In genomic region chr13:103188688-103189326, GRCh38 we compare ENCODE assay signal across 8 cellular contexts.
DNase-seq lines count a peak whose midpoint lies in the region; ATAC-seq and TF ChIP-seq lines count a peak whose summit lies in the region.

No MANE protein-coding gene starts in this region.

- intact Hi-C loops in activated CD8-positive, alpha-beta T cell treated with anti-CD3 and anti-CD28 coated beads for 36 hours (cut with micrococcal nuclease): no loop called here
- intact Hi-C loops in mucosa of descending colon (cut with DNase I, micrococcal nuclease): no loop called here

- no peaks in the 10 kb centered on the region for H3K9me3 Mint-ChIP-seq in activated CD8-positive, alpha-beta T cell treated with anti-CD3 and anti-CD28 coated beads for 36 hours
- no peaks in the 10 kb centered on the region for H3K9me3 Mint-ChIP-seq in activated CD8-positive, alpha-beta T cell treated with anti-CD3 and anti-CD28 coated beads, Interleukin-2, amount 10 ng/mL, durations not matched to agents 7 days and 5 days (ENCODE audit: insufficient read depth)
- no peaks in the 10 kb centered on the region for H3K9me3 Mint-ChIP-seq in activated naive CD8-positive, alpha-beta T cell treated with anti-CD3 and anti-CD28 coated beads, Interleukin-2, amount 50 U/mL, for 24 hours

- peak overlapping the region; percentile 39 for H3K18ac ChIP-seq in mesendoderm (ENCODE audit: low read length)

- H3K9ac ChIP-seq in mesendoderm (ENCODE audit: low read length): no peak overlapping the region

- no peak overlapping the region for H3K4ac ChIP-seq in mesendoderm (ENCODE audit: low read depth, low read length)

- no peaks in the 10 kb centered on the region for H3K79me2 ChIP-seq in mesendoderm (ENCODE audit: control insufficient read depth, insufficient read depth, low read length)

- CTCF ChIA-PET in activated CD8-positive, alpha-beta T cell treated with anti-CD3 and anti-CD28 coated beads for 36 hours (lab: Charles Lee): interaction anchor here (0.7 to 1.1 kb wide), 4 partner anchors 9 to 1550 kb away, joined by 3 to 5 read pairs (median 3); no protein-coding TSS in a partner anchor
- CTCF ChIA-PET in activated CD8-positive, alpha-beta T cell treated with anti-CD3 and anti-CD28 coated beads, Interleukin-2, amount 10 ng/mL, durations not matched to agents 7 days and 5 days (lab: Charles Lee): no interaction called here

- no peak overlapping the region for H3K23ac ChIP-seq in mesendoderm (ENCODE audit: low read length)

- no peak overlapping the region for H4K5ac ChIP-seq in mesendoderm (ENCODE audit: low read length)

- no peak overlapping the region for H3K27ac ChIP-seq in mesendoderm (ENCODE audit: low read depth, low read length)
- no peak overlapping the region for H3K27ac ChIP-seq in effector memory CD4-positive, alpha-beta T cell (ENCODE audit: insufficient read depth, low read length, poor library complexity, severe bottlenecking)

- H2AK5ac ChIP-seq in mesendoderm (ENCODE audit: low read length): no peak overlapping the region

- no peak overlapping the region for H4K8ac ChIP-seq in mesendoderm (ENCODE audit: low read depth, low read length)

- no peak overlapping the region for H2BK15ac ChIP-seq in mesendoderm (replicated peaks; ENCODE audit: low read depth)

- H3K4me3 Mint-ChIP-seq in activated CD8-positive, alpha-beta T cell treated with anti-CD3 and anti-CD28 coated beads for 36 hours: no peak overlapping the region
- H3K4me3 Mint-ChIP-seq in activated CD8-positive, alpha-beta T cell treated with anti-CD3 and anti-CD28 coated beads, Interleukin-2, amount 10 ng/mL, durations not matched to agents 7 days and 5 days: no peak overlapping the region
- no peak overlapping the region for H3K4me3 Mint-ChIP-seq in activated naive CD8-positive, alpha-beta T cell treated with anti-CD3 and anti-CD28 coated beads, Interleukin-2, amount 50 U/mL, for 24 hours

- peak; percentile 37 for TF ChIP-seq CTCF in activated CD8-positive, alpha-beta T cell treated with anti-CD3 and anti-CD28 coated beads for 36 hours (IDR thresholded peaks at IDR 0.05)
- TF ChIP-seq CTCF in astrocyte of the cerebellum (IDR thresholded peaks at IDR 0.05; ENCODE audit: low read depth, low read length, missing control alignments) (no peak), mucosa of descending colon (IDR thresholded peaks at IDR 0.05) (no peak)

- H2BK120ac ChIP-seq in mesendoderm (ENCODE audit: low read depth, low read length): peak overlapping the region; percentile 67

- H3K36me3 ChIP-seq in mesendoderm (ENCODE audit: control insufficient read depth, insufficient read depth, low read length): no peaks in the 10 kb centered on the region
- H3K36me3 ChIP-seq in mucosa of descending colon (ENCODE audit: low read depth): no peaks in the 10 kb centered on the region
- H3K36me3 ChIP-seq in effector memory CD4-positive, alpha-beta T cell (ENCODE audit: control insufficient read depth, insufficient read depth, low read length): no peaks in the 10 kb centered on the region

- in situ Hi-C loops in astrocyte of the cerebellum (cut with HindIII; ENCODE audit: low sequenced_read_pairs): no loop called here

- H3K36me3 Mint-ChIP-seq in activated CD8-positive, alpha-beta T cell treated with anti-CD3 and anti-CD28 coated beads for 36 hours (ENCODE audit: low read depth): no peaks in the 10 kb centered on the region
- no peaks in the 10 kb centered on the region for H3K36me3 Mint-ChIP-seq in activated CD8-positive, alpha-beta T cell treated with anti-CD3 and anti-CD28 coated beads, Interleukin-2, amount 10 ng/mL, durations not matched to agents 7 days and 5 days (ENCODE audit: low read depth)
- no peaks in the 10 kb centered on the region for H3K36me3 Mint-ChIP-seq in activated naive CD8-positive, alpha-beta T cell treated with anti-CD3 and anti-CD28 coated beads, Interleukin-2, amount 50 U/mL, for 24 hours (ENCODE audit: low read depth)

- H3K27ac Mint-ChIP-seq in activated CD8-positive, alpha-beta T cell treated with anti-CD3 and anti-CD28 coated beads for 36 hours: no peak overlapping the region
- no peak overlapping the region for H3K27ac Mint-ChIP-seq in activated CD8-positive, alpha-beta T cell treated with anti-CD3 and anti-CD28 coated beads, Interleukin-2, amount 10 ng/mL, durations not matched to agents 7 days and 5 days
- H3K27ac Mint-ChIP-seq in activated naive CD8-positive, alpha-beta T cell treated with anti-CD3 and anti-CD28 coated beads, Interleukin-2, amount 50 U/mL, for 24 hours: no peak overlapping the region

- ATAC-seq in activated CD8-positive, alpha-beta T cell treated with anti-CD3 and anti-CD28 coated beads for 36 hours: no peak
- no peak for ATAC-seq in activated CD8-positive, alpha-beta T cell treated with anti-CD3 and anti-CD28 coated beads, Interleukin-2, amount 10 ng/mL, durations not matched to agents 7 days and 5 days
- ATAC-seq in activated naive CD8-positive, alpha-beta T cell treated with anti-CD3 and anti-CD28 coated beads, Interleukin-2, amount 50 U/mL, for 24 hours: no peak
- no peak for ATAC-seq in mucosa of descending colon

- no peak for DNase-seq in activated CD8-positive, alpha-beta T cell treated with anti-CD3 and anti-CD28 coated beads for 36 hours
- no peak for DNase-seq in activated CD8-positive, alpha-beta T cell treated with anti-CD3 and anti-CD28 coated beads, Interleukin-2, amount 10 ng/mL, durations not matched to agents 7 days and 5 days
- peak; percentile 73 for DNase-seq in NAMALWA (ENCODE audit: low spot score)
- peak; percentile 44 for DNase-seq in astrocyte of the cerebellum (ENCODE audit: low read depth)
- peak; percentile 21 for DNase-seq in mesendoderm
- DNase-seq in activated naive CD8-positive, alpha-beta T cell treated with anti-CD3 and anti-CD28 coated beads, Interleukin-2, amount 50 U/mL, for 24 hours: no peak
- no peak for DNase-seq in mucosa of descending colon
- no peak for DNase-seq in effector memory CD4-positive, alpha-beta T cell

- POLR2A ChIA-PET in activated CD8-positive, alpha-beta T cell treated with anti-CD3 and anti-CD28 coated beads for 36 hours (lab: Charles Lee): no interaction called here
- POLR2A ChIA-PET in activated CD8-positive, alpha-beta T cell treated with anti-CD3 and anti-CD28 coated beads, Interleukin-2, amount 10 ng/mL, durations not matched to agents 7 days and 5 days (lab: Charles Lee): no interaction called here

- no peaks in the 10 kb centered on the region for H3K9me3 ChIP-seq in mucosa of descending colon
- H3K9me3 ChIP-seq in effector memory CD4-positive, alpha-beta T cell (ENCODE audit: control insufficient read depth, low read length): no peaks in the 10 kb centered on the region

- H3K4me2 ChIP-seq in mesendoderm (ENCODE audit: low read length): no peak overlapping the region

- H2BK5ac ChIP-seq in mesendoderm (ENCODE audit: low read length): no peak overlapping the region

- H3K27me3 Mint-ChIP-seq in activated CD8-positive, alpha-beta T cell treated with anti-CD3 and anti-CD28 coated beads for 36 hours: peaks cover 5% of the 10 kb centered on the region
- no peaks in the 10 kb centered on the region for H3K27me3 Mint-ChIP-seq in activated CD8-positive, alpha-beta T cell treated with anti-CD3 and anti-CD28 coated beads, Interleukin-2, amount 10 ng/mL, durations not matched to agents 7 days and 5 days (ENCODE audit: low read depth)
- no peaks in the 10 kb centered on the region for H3K27me3 Mint-ChIP-seq in activated naive CD8-positive, alpha-beta T cell treated with anti-CD3 and anti-CD28 coated beads, Interleukin-2, amount 50 U/mL, for 24 hours

- H3K4me1 ChIP-seq in mesendoderm (ENCODE audit: control insufficient read depth, low read depth, low read length): no peaks in the 10 kb centered on the region
- H3K4me1 ChIP-seq in mucosa of descending colon (ENCODE audit: low read depth): no peaks in the 10 kb centered on the region
- no peaks in the 10 kb centered on the region for H3K4me1 ChIP-seq in effector memory CD4-positive, alpha-beta T cell (ENCODE audit: control insufficient read depth, insufficient read depth, low read length, poor library complexity, severe bottlenecking)

- H3K27me3 ChIP-seq in mesendoderm (ENCODE audit: insufficient read depth, low read length, poor library complexity): no peaks in the 10 kb centered on the region
- no peaks in the 10 kb centered on the region for H3K27me3 ChIP-seq in effector memory CD4-positive, alpha-beta T cell (replicated peaks; ENCODE audit: control insufficient read depth, insufficient read depth, low read length, poor library complexity, severe bottlenecking)

- no peaks in the 10 kb centered on the region for H3K4me1 Mint-ChIP-seq in activated CD8-positive, alpha-beta T cell treated with anti-CD3 and anti-CD28 coated beads for 36 hours (ENCODE audit: low read depth)
- H3K4me1 Mint-ChIP-seq in activated CD8-positive, alpha-beta T cell treated with anti-CD3 and anti-CD28 coated beads, Interleukin-2, amount 10 ng/mL, durations not matched to agents 7 days and 5 days (ENCODE audit: low read depth): no peaks in the 10 kb centered on the region
- H3K4me1 Mint-ChIP-seq in activated naive CD8-positive, alpha-beta T cell treated with anti-CD3 and anti-CD28 coated beads, Interleukin-2, amount 50 U/mL, for 24 hours: no peaks in the 10 kb centered on the region

- WGBS in mesendoderm (ENCODE audit: extremely low coverage, insufficient coverage, low lambda C conversion rate): no CpG with 5 or more reads among the region's 3 CpGs

- no peak overlapping the region for H3K56ac ChIP-seq in mesendoderm (ENCODE audit: low read length)

- H3K4me3 ChIP-seq in astrocyte of the cerebellum (ENCODE audit: low read depth, low read length): no peak overlapping the region
- no peak overlapping the region for H3K4me3 ChIP-seq in mesendoderm (ENCODE audit: low read length)
- H3K4me3 ChIP-seq in mucosa of descending colon: no peak overlapping the region
- no peak overlapping the region for H3K4me3 ChIP-seq in effector memory CD4-positive, alpha-beta T cell (ENCODE audit: insufficient read depth, low read depth, low read length, poor library complexity, severe bottlenecking)

- H3K79me1 ChIP-seq in mesendoderm (ENCODE audit: low read length): no peaks in the 10 kb centered on the region

Comparison
In these comparisons a context has a peak if more than half of its experiments do, and no peak if none do; other contexts are left out.
1. DNase-seq: peak in NAMALWA (single experiment), astrocyte of the cerebellum (single experiment) and mesendoderm (single experiment); none in activated CD8-positive, alpha-beta T cell treated with anti-CD3 and anti-CD28 coated beads for 36 hours (single experiment), activated CD8-positive, alpha-beta T cell treated with anti-CD3 and anti-CD28 coated beads, Interleukin-2, amount 10 ng/mL, durations not matched to agents 7 days and 5 days (single experiment), activated naive CD8-positive, alpha-beta T cell treated with anti-CD3 and anti-CD28 coated beads, Interleukin-2, amount 50 U/mL, for 24 hours (single experiment), mucosa of descending colon (0 of 3) and effector memory CD4-positive, alpha-beta T cell (0 of 3).